In genomic region chr11:48052183-48053040, GRCh38 we compare ENCODE assay signal across 8 cellular contexts.
DNase-seq lines count a peak whose midpoint lies in the region; ATAC-seq and TF ChIP-seq lines count a peak whose summit lies in the region.

No MANE protein-coding gene starts in this region.

- 55% methylated on average over 9 of the region's 9 CpGs for WGBS in mammary epithelial cell (ENCODE audit: low coverage, missing lambda C conversion rate)
- WGBS in ovary, 3 donors = 80 to 84% (median 84%) methylated on average over 9 of the region's 9 CpGs

- no peak for DNase-seq in CD4-positive, alpha-beta memory T cell
- DNase-seq in HS-27A (ENCODE audit: low read depth) (peak; percentile 64), mammary epithelial cell (peak; percentile 39), naive B cell (no peak), ovary (no peak), NCI-H345 treated with DMSO at 0.1 percent for 48 hours (lab: John Stamatoyannopoulos, UW; ENCODE audit: unreplicated experiment) (no peak), DMS 273 treated with DMSO at 0.1 percent for 48 hours (lab: John Stamatoyannopoulos, UW) (no peak), NCI-H187 (lab: John Stamatoyannopoulos, UW) (no peak)

- H3K27ac Mint-ChIP-seq in CD4-positive, alpha-beta memory T cell = peak overlapping the region in 5 of 7 donors; percentile 27 to 75 (median 36)
- peak overlapping the region in 2 of 6 donors; percentile 19 to 59 for H3K27ac Mint-ChIP-seq in naive B cell

- H3K9ac ChIP-seq in mammary epithelial cell (ENCODE audit: insufficient read depth, low read length) = no peak overlapping the region

- peaks cover 0 to 2% (median 0%) of the 10 kb centered on the region in 8 donors for H3K9me3 Mint-ChIP-seq in CD4-positive, alpha-beta memory T cell
- no peaks in the 10 kb centered on the region for H3K9me3 Mint-ChIP-seq in naive B cell

- no peak overlapping the region for H2AFZ ChIP-seq in mammary epithelial cell (ENCODE audit: low read depth, low read length)

- H3K4me1 ChIP-seq in CD4-positive, alpha-beta memory T cell (ENCODE audit: insufficient read depth, low read length) = peaks cover 68% of the 10 kb centered on the region
- peaks cover 4% of the 10 kb centered on the region for H3K4me1 ChIP-seq in mammary epithelial cell (ENCODE audit: insufficient read depth, low read length)
- no peaks in the 10 kb centered on the region for H3K4me1 ChIP-seq in ovary (ENCODE audit: insufficient read depth)

- ATAC-seq in naive B cell (ENCODE audit: low read depth in 2 of 2) = peak; percentile 19 to 26

- intact Hi-C loops in CD4-positive, alpha-beta memory T cell (cut with micrococcal nuclease) = no loop called here
- intact Hi-C loops in mammary epithelial cell (cut with micrococcal nuclease) (no loop called here), ovary (cut with DNase I) (no loop called here)

- CTCF ChIA-PET in CD4-positive, alpha-beta memory T cell (lab: Charles Lee; ENCODE audit: partially characterized antibody) = interaction anchor here (1.4 to 2.3 kb wide), 3 partner anchors 11 to 118 kb away, joined by 4 to 6 read pairs (median 5); no protein-coding TSS in a partner anchor
- CTCF ChIA-PET in mammary epithelial cell (lab: Charles Lee; ENCODE audit: low non-redundant PET) = no interaction called here

- POLR2A ChIA-PET in CD4-positive, alpha-beta memory T cell (lab: Charles Lee; ENCODE audit: partially characterized antibody) = interaction anchor here (1.2 to 1.6 kb wide), 3 partner anchors 9 to 51 kb away, joined by 5 to 6 read pairs (median 5); no protein-coding TSS in a partner anchor

- peaks cover 56 to 84% (median 68%) of the 10 kb centered on the region in 4 donors for H3K4me1 Mint-ChIP-seq in CD4-positive, alpha-beta memory T cell
- H3K4me1 Mint-ChIP-seq in naive B cell = peaks cover 61 to 86% (median 83%) of the 10 kb centered on the region in 3 donors

- no peak overlapping the region for H3K4me2 ChIP-seq in mammary epithelial cell (ENCODE audit: insufficient read depth, low read depth, low read length)

- no peaks in the 10 kb centered on the region for H3K9me3 ChIP-seq in CD4-positive, alpha-beta memory T cell (ENCODE audit: control insufficient read depth in 1 of 2, low read length in 2 of 2)
- H3K9me3 ChIP-seq in mammary epithelial cell (replicated peaks; ENCODE audit: insufficient read depth, low read length) (no peaks in the 10 kb centered on the region), ovary (no peaks in the 10 kb centered on the region)

- TF ChIP-seq EP300 in ovary (IDR thresholded peaks at IDR 0.05) = no peak

- H3K4me3 ChIP-seq in CD4-positive, alpha-beta memory T cell (ENCODE audit: low read length in 2 of 2) = no peak overlapping the region
- H3K4me3 ChIP-seq in mammary epithelial cell (replicated peaks in 1 of 3; ENCODE audit: insufficient read depth in 1 of 3, low read depth in 2 of 3, low read length in 3 of 3) (no peak overlapping the region), ovary (no peak overlapping the region)

- H3K36me3 Mint-ChIP-seq in CD4-positive, alpha-beta memory T cell = peaks cover 0 to 6% of the 10 kb centered on the region in 2 donors
- H3K36me3 Mint-ChIP-seq in naive B cell = no peaks in the 10 kb centered on the region

- in situ Hi-C loops in mammary epithelial cell (cut with MboI; ENCODE audit: low sequenced_read_pairs in 2 of 2) = no loop called here

- no peaks in the 10 kb centered on the region for H3K27me3 Mint-ChIP-seq in CD4-positive, alpha-beta memory T cell
- H3K27me3 Mint-ChIP-seq in naive B cell = no peaks in the 10 kb centered on the region

- H3K79me2 ChIP-seq in mammary epithelial cell (ENCODE audit: insufficient read depth, low read length) = no peaks in the 10 kb centered on the region

- H3K27me3 ChIP-seq in CD4-positive, alpha-beta memory T cell (ENCODE audit: insufficient read depth, low read length) = no peaks in the 10 kb centered on the region
- no peaks in the 10 kb centered on the region for H3K27me3 ChIP-seq in mammary epithelial cell (ENCODE audit: insufficient read depth, low read length)
- H3K27me3 ChIP-seq in ovary = no peaks in the 10 kb centered on the region

- H3K27ac ChIP-seq in CD4-positive, alpha-beta memory T cell (ENCODE audit: low read depth, low read length) = no peak overlapping the region
- H3K27ac ChIP-seq in mammary epithelial cell (ENCODE audit: insufficient read depth, low read depth, low read length) (no peak overlapping the region), ovary (no peak overlapping the region)

- no peak for TF ChIP-seq POLR2A in ovary (IDR thresholded peaks at IDR 0.05)

- dilution Hi-C loops in mammary epithelial cell (cut with HindIII; ENCODE audit: low sequenced_read_pairs) = loop anchor here (5.0 kb wide), 1 partner anchor 75 kb away; no protein-coding TSS in a partner anchor

- no TSS peak for BruUV-seq in mammary epithelial cell (replicated peaks; lab: Mats Ljungman, UMichigan)

- H3K4me3 Mint-ChIP-seq in CD4-positive, alpha-beta memory T cell = peak overlapping the region in 1 of 8 donors; percentile 51
- H3K4me3 Mint-ChIP-seq in naive B cell = peak overlapping the region in 4 of 8 donors; percentile 2 to 35 (median 24)

- H4K20me1 ChIP-seq in mammary epithelial cell (ENCODE audit: insufficient read depth, low read length) = no peaks in the 10 kb centered on the region

- H3K36me3 ChIP-seq in CD4-positive, alpha-beta memory T cell (ENCODE audit: insufficient read depth, low read length) = no peaks in the 10 kb centered on the region
- H3K36me3 ChIP-seq in mammary epithelial cell (ENCODE audit: insufficient read depth, low read length) = no peaks in the 10 kb centered on the region
- H3K36me3 ChIP-seq in ovary = no peaks in the 10 kb centered on the region

- no peak for TF ChIP-seq CTCF in mammary epithelial cell (conservative IDR thresholded peaks at IDR 0.05 in 1 of 2, IDR thresholded peaks at IDR 0.05 in 1 of 2; ENCODE audit: extremely low read depth in 1 of 2, insufficient read depth in 1 of 2, low read depth in 1 of 2, low read length in 2 of 2)
- TF ChIP-seq CTCF in ovary (IDR thresholded peaks at IDR 0.05) = no peak

Comparison
In these comparisons a context has a peak if more than half of its experiments do, and no peak if none do; other contexts are left out.
1. DNase-seq: peak in HS-27A (single experiment) and mammary epithelial cell (single experiment); none in CD4-positive, alpha-beta memory T cell (0 of 5), naive B cell (single experiment), ovary (0 of 5), NCI-H345 treated with DMSO at 0.1 percent for 48 hours (single experiment), DMS 273 treated with DMSO at 0.1 percent for 48 hours (single experiment) and NCI-H187 (0 of 2).